In genomic region chr10:122123186-122123585, GRCh38 we compare ENCODE assay signal across 1 cellular context.
TF ChIP-seq lines count a peak whose summit lies in the region.

No MANE protein-coding gene starts in this region.

TF ChIP-seq in IMR-90, 13 proteins besides CTCF, POLR2A, EP300 and RAD21 (continued from another document):
- TF ChIP-seq ELK1 (IDR thresholded peaks at IDR 0.05; ENCODE audit: borderline replicate concordance, low read depth, low read length) (no peak), RCOR1 (IDR thresholded peaks at IDR 0.05; ENCODE audit: insufficient replicate concordance, low read length) (no peak), SMC3 (IDR thresholded peaks at IDR 0.05; ENCODE audit: low read depth, low read length) (no peak)
